In genomic region chr5:172775326-172776234, GRCh38 we compare ENCODE assay signal across 9 cellular contexts. TPM values are rescaled to one million over a fixed set of nuclear protein-coding genes. Genes with fewer than 3 reads are reported as not detected.
DNase-seq lines count a peak whose midpoint lies in the region; ATAC-seq, FAIRE-seq and TF ChIP-seq lines count a peak whose summit lies in the region.
"Had no signal": no experiment of that assay in that cellular context is flagged by ENCODE, and none has a peak within 500 bp of the region (broad histone marks: within the 10 kb centered on the region; RNA-seq: fewer than 3 reads in every experiment).

No MANE protein-coding gene starts in this region.

- TF ChIP-seq POLR2A in uterus (IDR thresholded peaks at IDR 0.05) = peak in 1 of 2 donors; percentile 8

- FAIRE-seq in bronchial epithelial cell (lab: Jason Lieb, UNC) = peak; percentile 55

- TF ChIP-seq CTCF in bronchial epithelial cell (IDR thresholded peaks at IDR 0.05; ENCODE audit: insufficient read depth, low read length, severe bottlenecking) (no peak), lower lobe of right lung (IDR thresholded peaks at IDR 0.05) (no peak), uterus (IDR thresholded peaks at IDR 0.05) (no peak)

- peak overlapping the region; percentile 100 for H3K27ac ChIP-seq in lower lobe of right lung
- peak overlapping the region; percentile 99 for H3K27ac ChIP-seq in uterus
- H3K27ac ChIP-seq: VCaP had no signal

- H3K27me3 ChIP-seq in bronchial epithelial cell (ENCODE audit: control insufficient read depth, insufficient read depth, low read length) = no peaks in the 10 kb centered on the region
- no peaks in the 10 kb centered on the region for H3K27me3 ChIP-seq in lower lobe of right lung (ENCODE audit: low read depth)
- H3K27me3 ChIP-seq in uterus = no peaks in the 10 kb centered on the region

- ATAC-seq in lower lobe of right lung (peak; percentile 26 to 56), GM21526 (IDR thresholded peaks at IDR 0.05; ENCODE audit: low FRiP score, unreplicated experiment) (no peak), HG03469 (IDR thresholded peaks at IDR 0.05; ENCODE audit: unreplicated experiment) (no peak)

- H3K4me3 ChIP-seq in bronchial epithelial cell (ENCODE audit: low read depth, low read length) (no peak overlapping the region), lower lobe of right lung (no peak overlapping the region), uterus (no peak overlapping the region)

- H3K4me1 ChIP-seq in lower lobe of right lung (peaks cover 72% of the 10 kb centered on the region), uterus (peaks cover 0 to 11% of the 10 kb centered on the region in 2 donors)

- H3K9me3 ChIP-seq in lower lobe of right lung (no peaks in the 10 kb centered on the region), uterus (no peaks in the 10 kb centered on the region)

- peak; percentile 29 for DNase-seq in stimulated activated CD4-positive, alpha-beta T cell treated with anti-CD3 and anti-CD28 coated beads, Interleukin-1b, Interleukin-23, amount 100 ng/mL, for 48 hours
- no peak for DNase-seq in stimulated activated CD4-positive, alpha-beta T cell treated with anti-CD3 and anti-CD28 coated beads, Interleukin-4, amount 100 ng/mL, for 1 hour
- DNase-seq in bronchial epithelial cell (ENCODE audit: low read depth) = peak; percentile 98
- DNase-seq in lower lobe of right lung = peak; percentile 93
- peak; percentile 74 to 87 for DNase-seq in uterus
- no peak for DNase-seq in NCI-H1417 treated with DMSO at 0.1 percent for 48 hours (lab: John Stamatoyannopoulos, UW)

- peaks cover 2% of the 10 kb centered on the region for H3K36me3 ChIP-seq in bronchial epithelial cell (ENCODE audit: control insufficient read depth, insufficient read depth, low read length)
- no peaks in the 10 kb centered on the region for H3K36me3 ChIP-seq in lower lobe of right lung
- H3K36me3 ChIP-seq in uterus = no peaks in the 10 kb centered on the region

- intact Hi-C loops in lower lobe of right lung (cut with DNase I) (no loop called here), uterus (cut with DNase I; ENCODE audit: low total_unique reads) (loop anchor here (10.0 kb wide), 2 partner anchors 89 to 129 kb away; no protein-coding TSS in a partner anchor)

RNA-seq across cellular contexts. Expression of gene DUSP1, which starts 4.6 kb away (rescaled TPM):
- total RNA-seq in bronchial epithelial cell (114 and 194 TPM in 2 replicates), lower lobe of right lung (367 TPM), uterus (1,000 to 10,000 TPM in 1 of 4 donors, 100 to 1,000 TPM in 3; 189 to 2,046 (median 515) TPM)

RNA-seq across cellular contexts. Expression of gene ERGIC1, which starts 58.5 kb away (rescaled TPM):
- total RNA-seq in bronchial epithelial cell = 105 and 116 TPM in 2 replicates
- total RNA-seq in lower lobe of right lung = 177 TPM
- 100 to 1,000 TPM in 1 of 4 donors, 10 to 100 TPM in 3; 34.8 to 130 (median 67.7) TPM for total RNA-seq in uterus

Comparison
In these comparisons a context has a peak if more than half of its experiments do, and no peak if none do; other contexts are left out.
1. DNase-seq: peak in stimulated activated CD4-positive, alpha-beta T cell treated with anti-CD3 and anti-CD28 coated beads, Interleukin-1b, Interleukin-23, amount 100 ng/mL, for 48 hours (single experiment), bronchial epithelial cell (single experiment), lower lobe of right lung (single experiment) and uterus (2 of 2); none in stimulated activated CD4-positive, alpha-beta T cell treated with anti-CD3 and anti-CD28 coated beads, Interleukin-4, amount 100 ng/mL, for 1 hour (single experiment) and NCI-H1417 treated with DMSO at 0.1 percent for 48 hours (single experiment).
2. ATAC-seq: peak in lower lobe of right lung (2 of 2); none in GM21526 (single experiment) and HG03469 (single experiment).